ENCODE assay signal across 8 cellular contexts in genomic region chrX:20547649-20548051, GRCh38.
DNase-seq lines count a peak whose midpoint lies in the region; ATAC-seq and TF ChIP-seq lines count a peak whose summit lies in the region.

No MANE protein-coding gene starts in this region.

- no peak for ATAC-seq in GM21528 (IDR thresholded peaks at IDR 0.05; ENCODE audit: low FRiP score, unreplicated experiment)

- H3K4me3 ChIP-seq in kidney epithelial cell (ENCODE audit: low read depth, low read length): no peak overlapping the region

- H3K27me3 ChIP-seq in kidney epithelial cell (ENCODE audit: control insufficient read depth, insufficient read depth, low read length): no peaks in the 10 kb centered on the region

- DNase-seq in AG08396 (ENCODE audit: low spot score) (peak; percentile 12), GM20000 (ENCODE audit: low spot score) (peak; percentile 5), RPMI8226 (peak; percentile 52), kidney epithelial cell (ENCODE audit: low read depth) (peak; percentile 62), T-helper 9 cell (no peak), dermis blood vessel endothelial cell (no peak), mesenteric fat pad (ENCODE audit: low spot score) (no peak)

- no peaks in the 10 kb centered on the region for H3K36me3 ChIP-seq in kidney epithelial cell (ENCODE audit: control insufficient read depth, insufficient read depth, low read length)

- no peak for TF ChIP-seq CTCF in GM20000 (IDR thresholded peaks at IDR 0.05; ENCODE audit: extremely low read depth, missing control alignments)
- no peak for TF ChIP-seq CTCF in kidney epithelial cell (IDR thresholded peaks at IDR 0.05; ENCODE audit: insufficient read depth, low read length, poor library complexity, severe bottlenecking)

Comparison
In these comparisons a context has a peak if more than half of its experiments do, and no peak if none do; other contexts are left out.
1. DNase-seq: peak in AG08396 (single experiment), GM20000 (single experiment), RPMI8226 (single experiment) and kidney epithelial cell (single experiment); none in T-helper 9 cell (single experiment), dermis blood vessel endothelial cell (single experiment) and mesenteric fat pad (single experiment).